In the genomic region with DNA sequence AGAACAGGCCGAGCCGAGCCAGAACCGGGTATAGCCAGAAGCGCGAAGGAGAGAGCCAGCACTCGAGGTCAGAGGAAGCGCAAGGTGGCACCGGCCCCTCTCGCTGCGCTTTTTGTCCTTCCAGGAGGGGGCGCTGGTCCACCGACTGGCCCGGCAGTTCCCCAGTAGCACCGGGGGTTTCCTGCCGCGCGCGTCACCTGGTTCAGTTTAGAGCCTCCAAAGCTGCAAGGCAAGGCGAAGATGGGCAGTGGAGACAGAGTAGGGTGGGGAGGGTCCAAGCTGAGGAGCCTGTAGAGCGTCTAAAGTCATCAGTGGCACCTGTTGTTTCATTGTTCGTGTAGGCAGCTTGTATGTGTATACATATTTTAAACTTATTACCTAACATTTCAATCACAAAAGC, we compare ENCODE assay signal across 10 cellular contexts. TPM values are rescaled to one million over a fixed set of nuclear protein-coding genes. Genes with fewer than 3 reads are reported as not detected.
A peak's percentile ranks its signal among the peaks of the same experiment; 100 is the strongest.
DNase-seq lines count a peak whose midpoint lies in the region; ATAC-seq and TF ChIP-seq lines count a peak whose summit lies in the region.
"Had no signal": no experiment of that assay in that cellular context is flagged by ENCODE, and none has a peak within 500 bp of the region (broad histone marks: within the 10 kb centered on the region; RNA-seq: fewer than 3 reads in every experiment).

No MANE protein-coding gene starts in this region.

- no peaks in the 10 kb centered on the region for H3K9me3 ChIP-seq in SK-N-SH
- H3K9me3 ChIP-seq in RWPE2 (ENCODE audit: severe bottlenecking): no peaks in the 10 kb centered on the region

- no peak for ATAC-seq in SK-N-SH treated with all-trans-retinoic acid at 6 μM for 48 hours
- ATAC-seq in RWPE2 (ENCODE audit: low read depth): no peak

- TF ChIP-seq RAD21 in SK-N-SH (IDR thresholded peaks at IDR 0.05; ENCODE audit: low read length): no peak

- no peak overlapping the region for H3K9ac ChIP-seq in SK-N-SH

- DNase-seq in SK-N-SH: no peak
- no peak for DNase-seq in RWPE2 (ENCODE audit: low spot score)
- peak; percentile 27 to 38 for DNase-seq in erythroblast (lab: John Stamatoyannopoulos, UW)
- peak; percentile 17 for DNase-seq in stimulated activated CD4-positive, alpha-beta T cell treated with anti-CD3 and anti-CD28 coated beads, Interleukin-4, amount 100 ng/mL, for 24 hours
- no peak for DNase-seq in NCI-H446 (lab: John Stamatoyannopoulos, UW)
- DNase-seq in cerebellum (ENCODE audit: low spot score): no peak
- DNase-seq in COLO668 (lab: John Stamatoyannopoulos, UW; ENCODE audit: unreplicated experiment): no peak
- DNase-seq: AML-193, SHP77 had no signal

- no peaks in the 10 kb centered on the region for H3K9me2 ChIP-seq in SK-N-SH

- H3K27ac ChIP-seq in SK-N-SH (ENCODE audit: low read depth in 2 of 2, low read length in 1 of 2) (no peak overlapping the region), RWPE2 (ENCODE audit: poor library complexity, severe bottlenecking) (no peak overlapping the region)

- POLR2A ChIA-PET in SK-N-SH (lab: Yijun Ruan, JAX): no interaction called here

- H2AFZ ChIP-seq in SK-N-SH (ENCODE audit: low read depth): no peak overlapping the region

- H3K4me1 ChIP-seq in SK-N-SH (ENCODE audit: control insufficient read depth in 1 of 2, insufficient read depth in 2 of 2, low read depth in 1 of 2, low read length in 1 of 2): peaks cover 16 to 21% of the 10 kb centered on the region in 2 experiments; a peak in 3 of 4 replicates
- H3K4me1 ChIP-seq in RWPE2 (ENCODE audit: insufficient read depth, poor library complexity, severe bottlenecking): peaks cover 5% of the 10 kb centered on the region

- no peak overlapping the region for H3K4me3 ChIP-seq in SK-N-SH (ENCODE audit: low read depth in 2 of 2, low read length in 1 of 2)
- no peak overlapping the region for H3K4me3 ChIP-seq in RWPE2 (ENCODE audit: severe bottlenecking)

- TF ChIP-seq EP300 in SK-N-SH (IDR thresholded peaks at IDR 0.05; ENCODE audit: borderline replicate concordance in 1 of 2, low read depth in 1 of 2, low read length in 1 of 2): no peak

- CTCF ChIA-PET in SK-N-SH (lab: Yijun Ruan, JAX): interaction anchor here (0.5 to 5.4 kb wide), 13 partner anchors 11 to 414 kb away, joined by 3 to 57 read pairs (median 9); no protein-coding TSS in a partner anchor

- H3K27me3 ChIP-seq in SK-N-SH (ENCODE audit: insufficient read depth): no peaks in the 10 kb centered on the region
- no peaks in the 10 kb centered on the region for H3K27me3 ChIP-seq in RWPE2 (ENCODE audit: insufficient read depth, poor library complexity, severe bottlenecking)

- no peaks in the 10 kb centered on the region for H3K79me2 ChIP-seq in SK-N-SH (ENCODE audit: insufficient read depth)

- H3K4me2 ChIP-seq in SK-N-SH: no peak overlapping the region

- no peak for TF ChIP-seq POLR2A in erythroblast (IDR thresholded peaks at IDR 0.05; ENCODE audit: low read length)

- TF ChIP-seq CTCF in SK-N-SH (IDR thresholded peaks at IDR 0.05): peak; percentile 50
- TF ChIP-seq CTCF in RWPE2 (IDR thresholded peaks at IDR 0.05; ENCODE audit: poor library complexity, severe bottlenecking): peak; percentile 46

- H3K36me3 ChIP-seq in SK-N-SH (replicated peaks in 1 of 2; ENCODE audit: control insufficient read depth in 1 of 2, insufficient read depth in 2 of 2, low read length in 1 of 2) (no peaks in the 10 kb centered on the region), RWPE2 (ENCODE audit: low read depth) (no peaks in the 10 kb centered on the region)

- no peaks in the 10 kb centered on the region for H4K20me1 ChIP-seq in SK-N-SH (ENCODE audit: insufficient read depth)

- peaks cover 3% of the 10 kb centered on the region for H3F3A ChIP-seq in SK-N-SH (replicated peaks; ENCODE audit: insufficient read depth)

- whole genome bisulfite sequencing in SK-N-SH (ENCODE audit: low lambda C conversion rate): 93% methylated on average over 21 of the region's 21 CpGs

TF ChIP-seq in SK-N-SH, 30 proteins besides CTCF, POLR2A, EP300 and RAD21 (continues in another document):
- no peak for TF ChIP-seq SMC3 (IDR thresholded peaks at IDR 0.05; ENCODE audit: low read depth, low read length)
- TF ChIP-seq IRF3 (IDR thresholded peaks at IDR 0.05; ENCODE audit: low read depth, low read length): no peak
- no peak for TF ChIP-seq ELF1 (IDR thresholded peaks at IDR 0.05)
- TF ChIP-seq MXI1 (IDR thresholded peaks at IDR 0.05; ENCODE audit: low read depth, low read length): no peak
- TF ChIP-seq MEF2A (IDR thresholded peaks at IDR 0.05; ENCODE audit: borderline replicate concordance, low read depth): no peak
- TF ChIP-seq FOXM1 (IDR thresholded peaks at IDR 0.05; ENCODE audit: low read depth): no peak

TF ChIP-seq in SK-N-SH treated with all-trans-retinoic acid at 6 μM for 48 hours, 23 proteins besides CTCF, POLR2A, EP300 and RAD21 (continues in another document):
- TF ChIP-seq PPARA (CRISPR knock-in tag; IDR thresholded peaks at IDR 0.05; ENCODE audit: borderline replicate concordance) (no peak), ZNF70 (CRISPR knock-in tag; IDR thresholded peaks at IDR 0.05) (no peak), ZFP30 (CRISPR knock-in tag; IDR thresholded peaks at IDR 0.05) (no peak), GLIS3 (CRISPR knock-in tag; IDR thresholded peaks at IDR 0.05) (no peak), CSDC2 (CRISPR knock-in tag; IDR thresholded peaks at IDR 0.05) (no peak), TOX (CRISPR knock-in tag; IDR thresholded peaks at IDR 0.05; ENCODE audit: borderline replicate concordance) (no peak), ZC3H10 (CRISPR knock-in tag; IDR thresholded peaks at IDR 0.05) (no peak), ZNF565 (CRISPR knock-in tag; conservative IDR thresholded peaks at IDR 0.05; ENCODE audit: low read depth) (no peak), ESRRG (CRISPR knock-in tag; IDR thresholded peaks at IDR 0.05) (no peak), TCF4 (CRISPR knock-in tag; IDR thresholded peaks at IDR 0.05; ENCODE audit: borderline replicate concordance) (no peak), BACH2 (CRISPR knock-in tag; IDR thresholded peaks at IDR 0.05; ENCODE audit: borderline replicate concordance) (no peak), PATZ1 (CRISPR knock-in tag; IDR thresholded peaks at IDR 0.05; ENCODE audit: borderline replicate concordance) (no peak), ZFP3 (CRISPR knock-in tag; IDR thresholded peaks at IDR 0.05) (no peak), TSHZ2 (CRISPR knock-in tag; IDR thresholded peaks at IDR 0.05) (no peak), CREB5 (CRISPR knock-in tag; IDR thresholded peaks at IDR 0.05; ENCODE audit: low read depth) (no peak)

RNA-seq across cellular contexts. Expression of gene NR2E3, which starts 7.6 kb away (rescaled TPM):
- polyA plus RNA-seq in SK-N-SH (2012; rRNA removed): 0.16 and 0.18 TPM in 2 replicates
- polyA plus RNA-seq in SK-N-SH (2012; cell fraction: cytosol; rRNA removed): 0.05 TPM in 2 replicates
- 1.3 and 1.4 TPM in 2 replicates for polyA plus RNA-seq in SK-N-SH (2012; cell fraction: nucleus; rRNA removed)
- 0.54 TPM for total RNA-seq in cerebellum

Comparison
In these comparisons a context has a peak if more than half of its experiments do, and no peak if none do; other contexts are left out.
1. DNase-seq: peak in erythroblast (2 of 2) and stimulated activated CD4-positive, alpha-beta T cell treated with anti-CD3 and anti-CD28 coated beads, Interleukin-4, amount 100 ng/mL, for 24 hours (single experiment); none in SK-N-SH (single experiment), RWPE2 (single experiment), NCI-H446 (0 of 2), cerebellum (single experiment) and COLO668 (single experiment).